Comparison of ENCODE assay signal across 8 cellular contexts in genomic region chr9:83334320-83334719, GRCh38.
A peak's percentile ranks its signal among the peaks of the same experiment; 100 is the strongest.
DNase-seq lines count a peak whose midpoint lies in the region; ATAC-seq, FAIRE-seq and TF ChIP-seq lines count a peak whose summit lies in the region.

No MANE protein-coding gene starts in this region.

- 6 to 12% methylated on average over 4 of the region's 4 CpGs for WGBS in testis, 2 donors

- H3K36me3 ChIP-seq in BJ (ENCODE audit: control insufficient read depth, insufficient read depth, low read length) = no peaks in the 10 kb centered on the region
- H3K36me3 ChIP-seq in testis (ENCODE audit: low read depth, missing control alignments) = no peaks in the 10 kb centered on the region

- POLR2A ChIA-PET in BJ (lab: Charles Lee) = interaction anchor here (0.7 kb wide), 1 partner anchor 195 kb away, joined by 3 read pairs; no protein-coding TSS in a partner anchor

- FAIRE-seq in RCC 7860 (lab: Jason Lieb, UNC) = peak; percentile 73

- no peaks in the 10 kb centered on the region for H3K4me1 ChIP-seq in testis

- TF ChIP-seq CTCF in BJ (IDR thresholded peaks at IDR 0.05; ENCODE audit: insufficient read depth, low read depth, low read length) (peak; percentile 84), fibroblast of villous mesenchyme (IDR thresholded peaks at IDR 0.05; ENCODE audit: insufficient read depth, low read depth, low read length) (peak; percentile 87), testis (IDR thresholded peaks at IDR 0.05) (peak; percentile 95 to 98 (median 95))

- TF ChIP-seq POLR2A in testis (IDR thresholded peaks at IDR 0.05) = no peak

- H3K27ac ChIP-seq in testis = no peak overlapping the region

- H3K27me3 ChIP-seq in BJ (ENCODE audit: control insufficient read depth, insufficient read depth, low read length) = no peaks in the 10 kb centered on the region
- H3K27me3 ChIP-seq in testis = no peaks in the 10 kb centered on the region

- CTCF ChIA-PET in BJ (lab: Yijun Ruan, JAX) = interaction anchor here (0.6 to 4.6 kb wide), 27 partner anchors 8 to 578 kb away, joined by 3 to 73 read pairs (median 4); partner anchors contain the start of gene FRMD3

- ATAC-seq in GM19351 (IDR thresholded peaks at IDR 0.05; ENCODE audit: unreplicated experiment) = peak; percentile 81

- DNase-seq in BJ (ENCODE audit: low read depth) (peak; percentile 40), KG1 (lab: John Stamatoyannopoulos, UW) (peak; percentile 8), RCC 7860 (ENCODE audit: low spot score) (peak; percentile 58), fibroblast of villous mesenchyme (ENCODE audit: low read depth) (peak; percentile 86), occipital lobe (lab: John Stamatoyannopoulos, UW) (peak; percentile 57), testis (peak; percentile 88)
- DNase-seq in activated T-helper 1 cell treated with anti-CD3 and anti-CD28 coated beads, Interleukin-2, amount 50 U/mL, for 16 hours (ENCODE audit: low read depth in 1 of 2, low spot score in 1 of 2) = peak; percentile 33 to 43

- H3K9me3 ChIP-seq in testis = no peaks in the 10 kb centered on the region

- intact Hi-C loops in testis (cut with DNase I; ENCODE audit: low total_unique reads) = loop anchor here (10.0 kb wide), 1 partner anchor 200 kb away; the partner anchor contains the start of gene FRMD3

- H3K4me3 ChIP-seq in BJ (ENCODE audit: low read depth, low read length) (no peak overlapping the region), fibroblast of villous mesenchyme (ENCODE audit: low read depth, low read length) (no peak overlapping the region), testis (no peak overlapping the region)

Comparison
In these comparisons a context has a peak if more than half of its experiments do, and no peak if none do; other contexts are left out.
1. DNase-seq: peak in every context shown above with its lines; median percentile 88 in testis; 86 in fibroblast of villous mesenchyme; 58 in RCC 7860; 57 in occipital lobe; 40 in BJ; 38 in activated T-helper 1 cell treated with anti-CD3 and anti-CD28 coated beads, Interleukin-2, amount 50 U/mL, for 16 hours; 8 in KG1.